8 cellular contexts compared by ENCODE assay signal in the genomic region with DNA sequence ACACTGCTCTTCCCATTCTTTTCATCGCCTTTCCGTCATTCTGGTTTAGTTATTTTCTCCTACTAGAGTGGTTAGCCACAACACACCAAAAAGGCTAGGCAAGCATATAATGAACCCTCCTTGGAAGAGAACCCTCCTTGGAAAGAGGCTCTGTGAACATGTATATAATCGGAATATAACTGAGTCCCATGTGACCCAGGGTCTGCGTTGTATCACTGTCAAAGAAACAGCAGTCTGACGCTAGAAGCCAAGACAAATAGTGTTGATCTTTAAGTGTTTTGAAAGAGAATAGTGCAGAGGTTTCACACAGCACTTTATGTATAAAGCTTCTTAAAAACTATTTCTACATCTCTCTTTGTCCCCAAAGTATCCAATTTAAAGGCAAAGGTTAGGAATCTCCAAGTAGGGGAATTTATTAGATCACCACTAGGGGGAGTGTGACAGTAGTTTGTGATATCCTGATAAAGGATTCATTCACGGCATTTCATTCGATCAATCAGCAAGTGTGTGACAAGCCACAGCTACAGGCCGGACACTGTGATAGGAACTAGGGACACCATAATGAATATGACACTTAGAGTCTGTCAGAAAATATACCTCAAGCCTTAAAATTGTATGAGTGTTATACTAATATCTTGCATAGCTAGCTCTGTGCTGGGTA.
A peak's percentile ranks its signal among the peaks of the same experiment; 100 is the strongest.
DNase-seq lines count a peak whose midpoint lies in the region; ATAC-seq, FAIRE-seq and TF ChIP-seq lines count a peak whose summit lies in the region.

No MANE protein-coding gene starts in this region.

- intact Hi-C loops in Panc1 (cut with micrococcal nuclease; ENCODE audit: unreplicated experiment), result loop anchor here (5.0 kb wide), 1 partner anchor 1116 kb away; the partner anchor contains the start of gene COL12A1
- intact Hi-C loops in esophagus muscularis mucosa (cut with DNase I), result loop anchor here (1.0 kb wide), 1 partner anchor 1118 kb away; no protein-coding TSS in a partner anchor

- peak; percentile 78 for TF ChIP-seq CTCF in Panc1 (IDR thresholded peaks at IDR 0.05)
- peak; percentile 62 to 71 (median 67) for TF ChIP-seq CTCF in esophagus muscularis mucosa (IDR thresholded peaks at IDR 0.05)
- TF ChIP-seq CTCF in neural progenitor cell (IDR thresholded peaks at IDR 0.05), result peak; percentile 86

- no peak overlapping the region for H3K27ac ChIP-seq in Panc1 (ENCODE audit: low read length)
- peak overlapping the region in 2 of 4 donors; percentile 14 to 39 for H3K27ac ChIP-seq in esophagus muscularis mucosa (replicated peaks in 1 of 4)
- no peak overlapping the region for H3K27ac ChIP-seq in neural progenitor cell

- POLR2A ChIA-PET in Panc1 (lab: Charles Lee), result no interaction called here

- in situ Hi-C loops in ACHN (cut with HindIII; ENCODE audit: low pct_ligation_motif_present, low pct_unique_long_range_greater_than_20kb, low sequenced_read_pairs), result no loop called here
- in situ Hi-C loops in Panc1 (cut with HindIII; ENCODE audit: low pct_unique_long_range_greater_than_20kb, low sequenced_read_pairs), result no loop called here

- H3K79me2 ChIP-seq in neural progenitor cell (ENCODE audit: low read depth), result no peaks in the 10 kb centered on the region

- FAIRE-seq in GM18507 (lab: Jason Lieb, UNC), result peak; percentile 78

- H3K27me3 Mint-ChIP-seq in neural progenitor cell (ENCODE audit: insufficient read depth, low read depth), result no peaks in the 10 kb centered on the region

- H3K4me1 Mint-ChIP-seq in neural progenitor cell, result no peaks in the 10 kb centered on the region

- H4K20me1 ChIP-seq in neural progenitor cell (ENCODE audit: low read depth), result no peaks in the 10 kb centered on the region

- no peak for TF ChIP-seq POLR2A in esophagus muscularis mucosa (IDR thresholded peaks at IDR 0.05; ENCODE audit: low read depth)

- no peaks in the 10 kb centered on the region for H3K4me1 ChIP-seq in Panc1 (ENCODE audit: control insufficient read depth, insufficient read depth, low read length)
- peaks cover 6 to 13% (median 13%) of the 10 kb centered on the region in 4 donors for H3K4me1 ChIP-seq in esophagus muscularis mucosa
- H3K4me1 ChIP-seq in neural progenitor cell, result no peaks in the 10 kb centered on the region

- no peaks in the 10 kb centered on the region for H3K9me3 Mint-ChIP-seq in neural progenitor cell

- BruUV-seq in Panc1 (replicated peaks; lab: Mats Ljungman, UMichigan), result no TSS peak

- no peaks in the 10 kb centered on the region for H3K36me3 ChIP-seq in Panc1 (ENCODE audit: control insufficient read depth, insufficient read depth, low read length)
- H3K36me3 ChIP-seq in esophagus muscularis mucosa, result no peaks in the 10 kb centered on the region
- no peaks in the 10 kb centered on the region for H3K36me3 ChIP-seq in neural progenitor cell

- H3K27ac Mint-ChIP-seq in neural progenitor cell, result no peak overlapping the region

- no peak overlapping the region for H3K4me3 Mint-ChIP-seq in neural progenitor cell

- DNase-seq in ACHN (peak; percentile 39), GM18507 (ENCODE audit: extremely low spot score, insufficient read length, low read depth) (no peak), Panc1 (ENCODE audit: low read depth, low spot score) (peak; percentile 28), esophagus muscularis mucosa (ENCODE audit: extremely low spot score) (no peak), neural progenitor cell (ENCODE audit: low spot score) (peak; percentile 78), ecto neural progenitor cell (ENCODE audit: low spot score) (no peak)
- DNase-seq in activated naive CD4-positive, alpha-beta T cell treated with Interleukin-2 at 50 U/mL for 16 hours, result no peak

- H3K27me3 ChIP-seq in Panc1 (ENCODE audit: control insufficient read depth, insufficient read depth, low read length), result no peaks in the 10 kb centered on the region
- no peaks in the 10 kb centered on the region for H3K27me3 ChIP-seq in esophagus muscularis mucosa
- no peaks in the 10 kb centered on the region for H3K27me3 ChIP-seq in neural progenitor cell

- no peak for TF ChIP-seq EP300 in esophagus muscularis mucosa (IDR thresholded peaks at IDR 0.05)

- H3K9me3 ChIP-seq in Panc1 (ENCODE audit: control insufficient read depth, insufficient read depth, low read depth, low read length) (no peaks in the 10 kb centered on the region), esophagus muscularis mucosa (no peaks in the 10 kb centered on the region), neural progenitor cell (ENCODE audit: low read depth) (no peaks in the 10 kb centered on the region)

- ATAC-seq in HG03354 (IDR thresholded peaks at IDR 0.05; ENCODE audit: poor library complexity, severe bottlenecking, unreplicated experiment), result peak; percentile 73
- peak; percentile 72; the same call in 1 of the 2 replicates for ATAC-seq in Panc1

- H3K4me3 ChIP-seq in Panc1 (ENCODE audit: low read depth in 2 of 2, low read length in 2 of 2) (no peak overlapping the region), esophagus muscularis mucosa (no peak overlapping the region), neural progenitor cell (no peak overlapping the region)

- H3K9ac ChIP-seq in neural progenitor cell, result no peak overlapping the region

- H3K36me3 Mint-ChIP-seq in neural progenitor cell, result no peaks in the 10 kb centered on the region

- no peaks in the 10 kb centered on the region for H3F3A ChIP-seq in neural progenitor cell (ENCODE audit: low read depth)

- CTCF ChIA-PET in Panc1 (lab: Charles Lee), result interaction anchor here (0.8 kb wide), 1 partner anchor 1113 kb away, joined by 6 read pairs; no protein-coding TSS in a partner anchor

- WGBS in esophagus muscularis mucosa, result 37% methylated on average over 8 of the region's 8 CpGs

- peak overlapping the region; percentile 60 for H2AFZ ChIP-seq in neural progenitor cell (replicated peaks)

- no peak overlapping the region for H3K4me2 ChIP-seq in neural progenitor cell

Comparison
In these comparisons a context has a peak if more than half of its experiments do, and no peak if none do; other contexts are left out.
1. DNase-seq: peak in ACHN (single experiment), Panc1 (single experiment) and neural progenitor cell (single experiment); none in GM18507 (single experiment), esophagus muscularis mucosa (single experiment), activated naive CD4-positive, alpha-beta T cell treated with Interleukin-2 at 50 U/mL for 16 hours (single experiment) and ecto neural progenitor cell (single experiment).
2. Peak in every context shown above with its lines, with median percentiles within 50 percentile points of each other: CTCF ChIP-seq.